In the genomic region with DNA sequence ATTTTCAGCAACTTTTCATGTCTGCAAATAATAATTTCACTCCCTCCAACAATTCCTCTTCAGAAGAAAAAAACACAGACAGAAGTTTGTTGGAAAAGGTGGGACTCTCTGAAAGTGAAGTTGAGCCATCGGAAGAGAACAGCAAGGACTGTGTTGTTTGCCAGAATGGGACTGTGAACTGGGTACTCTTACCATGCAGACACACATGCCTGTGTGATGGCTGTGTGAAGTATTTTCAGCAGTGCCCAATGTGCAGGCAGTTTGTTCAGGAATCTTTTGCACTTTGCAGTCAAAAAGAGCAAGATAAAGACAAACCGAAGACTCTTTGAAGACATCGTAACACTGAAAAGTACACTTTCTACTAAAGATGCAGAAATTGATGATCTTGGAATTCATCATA, we compare ENCODE assay signal across 15 cellular contexts.
"Had no signal": no experiment of that assay in that cellular context is flagged by ENCODE, and none has a peak within 500 bp of the region (broad histone marks: within the 10 kb centered on the region; RNA-seq: fewer than 3 reads in every experiment).

No MANE protein-coding gene starts in this region.

- ATAC-seq: left lobe of liver, natural killer cell, right cardiac atrium had no signal

- H3K4me2 ChIP-seq: smooth muscle cell had no signal

- H3K4me3 ChIP-seq: coronary artery, mucosa of descending colon, smooth muscle cell had no signal

- H3K9me3 ChIP-seq: mucosa of descending colon had no signal

- DNase-seq: effector CD4-positive, alpha-beta T cell; foreskin melanocyte; head of caudate nucleus; hypothalamus; kidney glomerular epithelial cell; mucosa of descending colon; natural killer cell; right cardiac atrium; stimulated activated CD4-positive, alpha-beta T cell treated with anti-CD3 and anti-CD28 coated beads, Interleukin-2, amount 100 ng/mL, for 48 hours; stimulated activated naive CD4-positive, alpha-beta T cell treated with Interleukin-2 at 50 U/mL for 16 hours; trophoblast cell had no signal

- H3K27ac Mint-ChIP-seq: natural killer cell, progenitor cell of endocrine pancreas had no signal

- H3K27ac ChIP-seq: coronary artery had no signal

- H3K9me3 Mint-ChIP-seq: natural killer cell had no signal
